Comparison of ENCODE assay signal across 8 cellular contexts in the genomic region with DNA sequence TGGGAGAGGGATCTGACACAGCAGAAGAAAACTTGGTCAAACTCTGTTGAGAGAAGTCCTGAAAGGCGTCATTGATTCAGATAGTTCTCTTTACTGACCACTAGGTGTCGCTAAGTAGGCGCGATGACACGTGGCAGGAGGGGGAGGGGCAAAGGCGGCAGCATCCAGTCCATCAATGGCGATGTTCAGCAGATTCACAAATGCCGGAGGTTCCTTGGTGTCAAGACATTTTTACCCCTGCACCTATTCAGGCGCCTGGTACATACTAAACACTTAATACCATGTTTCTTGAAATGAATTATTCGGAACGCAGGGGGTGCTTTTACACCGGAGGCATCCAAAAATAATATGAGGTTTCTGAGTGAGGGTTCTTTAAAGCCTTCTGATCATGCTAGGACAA. TPM values are rescaled to one million over a fixed set of nuclear protein-coding genes. Genes with fewer than 3 reads are reported as not detected.
DNase-seq lines count a peak whose midpoint lies in the region; ATAC-seq and TF ChIP-seq lines count a peak whose summit lies in the region.

No MANE protein-coding gene starts in this region.

- POLR2A ChIA-PET in CD8-positive, alpha-beta memory T cell (lab: Charles Lee) = no interaction called here
- POLR2A ChIA-PET in PC-9 (lab: Charles Lee; ENCODE audit: unreplicated experiment) = no interaction called here

- no peaks in the 10 kb centered on the region for H3K27me3 ChIP-seq in CD8-positive, alpha-beta memory T cell (ENCODE audit: insufficient read depth, low read length, poor library complexity, severe bottlenecking)
- no peaks in the 10 kb centered on the region for H3K27me3 ChIP-seq in PC-9 (ENCODE audit: insufficient read depth, low read depth)
- H3K27me3 ChIP-seq in subcutaneous abdominal adipose tissue (ENCODE audit: control insufficient read depth in 5 of 5, insufficient read depth in 4 of 5, low read length in 5 of 5) = no peaks in the 10 kb centered on the region

- H3K9me3 ChIP-seq in CD8-positive, alpha-beta memory T cell (ENCODE audit: low read length) = no peaks in the 10 kb centered on the region
- H3K9me3 ChIP-seq in PC-9 (ENCODE audit: insufficient read depth, low read depth) = no peaks in the 10 kb centered on the region
- no peaks in the 10 kb centered on the region for H3K9me3 ChIP-seq in subcutaneous abdominal adipose tissue (ENCODE audit: control insufficient read depth in 5 of 5, low read length in 5 of 5)

- peak overlapping the region; percentile 33 for H3K4me3 ChIP-seq in CD8-positive, alpha-beta memory T cell (ENCODE audit: low read length)
- no peak overlapping the region; the same call in 1 of the 2 replicates for H3K4me3 ChIP-seq in PC-9
- no peak overlapping the region for H3K4me3 ChIP-seq in fibroblast of mammary gland (ENCODE audit: control insufficient read depth, low read depth, low read length)
- peak overlapping the region in 4 of 5 donors; percentile 23 to 40 (median 36) for H3K4me3 ChIP-seq in subcutaneous abdominal adipose tissue (ENCODE audit: low read depth in 1 of 5, low read length in 5 of 5)

- H3K79me2 ChIP-seq in PC-9 (ENCODE audit: low read depth) = no peaks in the 10 kb centered on the region

- peak overlapping the region; percentile 67 to 93 (median 80) for H3K4me3 Mint-ChIP-seq in CD8-positive, alpha-beta memory T cell
- H3K4me3 Mint-ChIP-seq in neural crest cell = no peak overlapping the region

- peak overlapping the region; percentile 69; the same call in 1 of the 2 replicates for H2AFZ ChIP-seq in PC-9

- TF ChIP-seq CTCF in PC-9 (conservative IDR thresholded peaks at IDR 0.05) (peak; percentile 88), fibroblast of mammary gland (conservative IDR thresholded peaks at IDR 0.05; ENCODE audit: control insufficient read depth, insufficient read depth, low read depth, low read length) (peak; percentile 76), neural crest cell (conservative IDR thresholded peaks at IDR 0.05) (peak; percentile 77)

- H3K4me2 ChIP-seq in PC-9 = peak overlapping the region; percentile 38; the same call in 1 of the 2 replicates

- H3K9me3 Mint-ChIP-seq in CD8-positive, alpha-beta memory T cell = no peaks in the 10 kb centered on the region
- peaks cover 11% of the 10 kb centered on the region for H3K9me3 Mint-ChIP-seq in neural crest cell

- ATAC-seq in GM19463 (IDR thresholded peaks at IDR 0.05; ENCODE audit: unreplicated experiment) = peak; percentile 28

- intact Hi-C loops in PC-9 (cut with micrococcal nuclease; ENCODE audit: unreplicated experiment) = loop anchor here (1.0 kb wide), 1 partner anchor 79 kb away; no protein-coding TSS in a partner anchor

- H3K9ac ChIP-seq in subcutaneous abdominal adipose tissue (ENCODE audit: low read length in 5 of 5) = no peak overlapping the region

- H3K27ac Mint-ChIP-seq in CD8-positive, alpha-beta memory T cell = peak overlapping the region; percentile 74 to 98 (median 90)
- no peak overlapping the region for H3K27ac Mint-ChIP-seq in neural crest cell (ENCODE audit: unreplicated experiment)

- BruUV-seq in PC-9 (replicated peaks; lab: Mats Ljungman, UMichigan) = no TSS peak

- H3K36me3 Mint-ChIP-seq in CD8-positive, alpha-beta memory T cell = peaks cover 1 to 13% (median 7%) of the 10 kb centered on the region in 3 donors
- no peaks in the 10 kb centered on the region for H3K36me3 Mint-ChIP-seq in neural crest cell (ENCODE audit: low read depth)

- H4K20me1 ChIP-seq in PC-9 (ENCODE audit: insufficient read depth) = no peaks in the 10 kb centered on the region

- H3K4me1 Mint-ChIP-seq in CD8-positive, alpha-beta memory T cell = peaks cover 35 to 45% (median 36%) of the 10 kb centered on the region in 3 donors
- H3K4me1 Mint-ChIP-seq in neural crest cell = peaks cover 14% of the 10 kb centered on the region

- CTCF ChIA-PET in CD8-positive, alpha-beta memory T cell (lab: Charles Lee) = interaction anchor here (0.9 to 3.2 kb wide), 6 partner anchors 17 to 80 kb away, joined by 3 to 23 read pairs (median 4); no protein-coding TSS in a partner anchor
- CTCF ChIA-PET in PC-9 (lab: Charles Lee) = no interaction called here

- no peak overlapping the region for H3K27ac ChIP-seq in CD8-positive, alpha-beta memory T cell (ENCODE audit: low read depth, low read length)
- H3K27ac ChIP-seq in PC-9 = no peak overlapping the region
- H3K27ac ChIP-seq in subcutaneous abdominal adipose tissue (ENCODE audit: low read depth, low read length) = no peak overlapping the region

- H3F3A ChIP-seq in PC-9 (ENCODE audit: insufficient read depth, low read depth) = no peaks in the 10 kb centered on the region

- no peaks in the 10 kb centered on the region for H3K27me3 Mint-ChIP-seq in CD8-positive, alpha-beta memory T cell
- no peaks in the 10 kb centered on the region for H3K27me3 Mint-ChIP-seq in neural crest cell (ENCODE audit: low read depth)

- H3K9me2 ChIP-seq in PC-9 (ENCODE audit: insufficient read depth) = no peaks in the 10 kb centered on the region

- DNase-seq in CD8-positive, alpha-beta memory T cell = peak; percentile 71 to 87 (median 75)
- DNase-seq in HUDEP-2 (lab: John Stamatoyannopoulos, UW; ENCODE audit: unreplicated experiment in 76 of 76) = peak in 70 of 76 experiments; percentile 9 to 86 (median 64)
- peak; percentile 33 to 59 for DNase-seq in PC-9
- peak; percentile 69 for DNase-seq in activated T-cell treated with anti-CD3 and anti-CD28 coated beads for 24 hours (ENCODE audit: low read depth)
- peak; percentile 66 for DNase-seq in fibroblast of mammary gland (ENCODE audit: low read depth)
- DNase-seq in neural crest cell (ENCODE audit: low read depth, low spot score) = peak; percentile 56

- no peaks in the 10 kb centered on the region for H3K36me3 ChIP-seq in CD8-positive, alpha-beta memory T cell (ENCODE audit: insufficient read depth, low read length)
- no peaks in the 10 kb centered on the region for H3K36me3 ChIP-seq in PC-9 (ENCODE audit: low read depth)
- H3K36me3 ChIP-seq in subcutaneous abdominal adipose tissue (ENCODE audit: control insufficient read depth in 5 of 5, insufficient read depth in 5 of 5, low read length in 5 of 5) = no peaks in the 10 kb centered on the region

- H3K4me1 ChIP-seq in CD8-positive, alpha-beta memory T cell (ENCODE audit: insufficient read depth, low read length) = peaks cover 21% of the 10 kb centered on the region
- no peaks in the 10 kb centered on the region for H3K4me1 ChIP-seq in PC-9 (replicated peaks; ENCODE audit: insufficient read depth)
- H3K4me1 ChIP-seq in subcutaneous abdominal adipose tissue (ENCODE audit: control insufficient read depth in 5 of 5, insufficient read depth in 5 of 5, low read length in 5 of 5) = peaks cover 0 to 31% (median 17%) of the 10 kb centered on the region in 5 donors

RNA-seq across cellular contexts. Expression of a gene that starts 3.0 kb away (rescaled TPM):
- total RNA-seq in CD8-positive, alpha-beta memory T cell = 10 to 100 TPM; 21.3 to 23.0 TPM
- polyA plus RNA-seq in CD8-positive, alpha-beta memory T cell = 135 TPM
- total RNA-seq in PC-9 (2021) (not detected in 2 replicates), neural crest cell (not detected in 2 replicates)

RNA-seq across cellular contexts. Expression of a gene that starts 42.3 kb away (rescaled TPM):
- under 1 TPM in 1 of 2 experiments, not detected in 1; 0.11 TPM for total RNA-seq in CD8-positive, alpha-beta memory T cell
- not detected for polyA plus RNA-seq in CD8-positive, alpha-beta memory T cell
- total RNA-seq in PC-9 (2021) (not detected in 2 replicates), neural crest cell (36.6 and 37.3 TPM in 2 replicates)

Comparison
In these comparisons a context has a peak if more than half of its experiments do, and no peak if none do; other contexts are left out.
1. H3K4me3 ChIP-seq: peak in CD8-positive, alpha-beta memory T cell (single experiment) and subcutaneous abdominal adipose tissue (4 of 5); none in PC-9 (single experiment) and fibroblast of mammary gland (single experiment).
2. RNA of a gene that starts 3.0 kb away (total RNA-seq): 21.3 to 23.0 TPM in CD8-positive, alpha-beta memory T cell; not detected in PC-9 and not detected in neural crest cell; every median in the first group is over 10 times any median in the second.
3. RNA of a gene that starts 42.3 kb away (total RNA-seq): 36.6 to 37.3 TPM in neural crest cell; 0.11 TPM in CD8-positive, alpha-beta memory T cell and not detected in PC-9; every median in the first group is over 10 times any median in the second.
4. Peak in every context shown above with its lines, with median percentiles within 50 percentile points of each other: DNase-seq and CTCF ChIP-seq.